1 cellular context compared by ENCODE assay signal in the genomic region with DNA sequence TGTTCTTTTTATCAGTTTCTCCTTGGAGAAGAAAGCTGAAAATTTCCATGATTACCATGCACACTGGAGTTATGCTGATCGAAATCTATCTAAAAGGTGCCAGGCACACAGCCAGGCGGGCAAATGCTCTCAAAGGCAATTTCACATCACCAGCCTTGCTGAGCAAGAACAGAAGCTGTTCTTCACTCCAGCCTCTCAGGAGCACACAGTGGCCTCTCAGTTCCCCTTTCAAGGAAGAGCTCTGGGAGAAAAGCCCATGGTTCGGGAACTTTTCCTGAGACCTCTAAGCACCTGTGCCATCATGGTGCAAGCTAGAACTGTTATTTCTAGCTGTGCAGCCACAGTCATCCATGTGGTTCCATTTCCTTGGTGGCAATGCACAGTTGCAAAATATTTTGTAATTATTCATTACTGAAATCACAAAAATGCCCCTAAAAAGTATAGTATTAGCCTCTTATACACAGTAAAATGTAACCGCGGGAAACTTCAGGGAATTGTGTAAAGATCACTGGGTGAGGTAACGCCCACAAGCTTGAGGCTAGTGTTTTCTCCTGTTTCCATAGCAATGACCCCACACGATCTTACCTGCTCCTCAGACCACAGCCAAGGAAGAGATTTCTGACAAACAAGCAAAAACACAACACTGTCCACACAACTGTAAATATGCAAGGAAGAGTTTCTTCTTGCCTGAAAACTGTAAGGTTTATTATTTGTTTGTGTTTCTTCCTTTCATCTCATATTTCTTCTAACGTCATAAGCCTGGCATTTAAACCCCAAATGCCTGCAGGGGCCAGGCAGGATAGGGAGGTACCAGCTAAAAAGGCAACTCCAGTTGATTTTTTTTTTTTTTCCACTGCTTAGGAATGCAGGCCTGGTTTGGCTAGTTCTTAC.
TF ChIP-seq lines count a peak whose summit lies in the region.

No MANE protein-coding gene starts in this region.

TF ChIP-seq in HEK293, 187 proteins besides CTCF, POLR2A, EP300 and RAD21 (continued from another document):
- 0 out of 2 replicates have a peak, but pooled peaks have one; percentile 31 for TF ChIP-seq ZNF394 (tag by site-specific recombination; IDR thresholded peaks at IDR 0.05; ENCODE audit: borderline replicate concordance)
- TF ChIP-seq, protein P1, sequence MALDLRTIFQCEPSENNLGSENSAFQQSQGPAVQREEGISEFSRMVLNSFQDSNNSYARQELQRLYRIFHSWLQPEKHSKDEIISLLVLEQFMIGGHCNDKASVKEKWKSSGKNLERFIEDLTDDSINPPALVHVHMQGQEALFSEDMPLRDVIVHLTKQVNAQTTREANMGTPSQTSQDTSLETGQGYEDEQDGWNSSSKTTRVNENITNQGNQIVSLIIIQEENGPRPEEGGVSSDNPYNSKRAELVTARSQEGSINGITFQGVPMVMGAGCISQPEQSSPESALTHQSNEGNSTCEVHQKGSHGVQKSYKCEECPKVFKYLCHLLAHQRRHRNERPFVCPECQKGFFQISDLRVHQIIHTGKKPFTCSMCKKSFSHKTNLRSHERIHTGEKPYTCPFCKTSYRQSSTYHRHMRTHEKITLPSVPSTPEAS (tag by site-specific recombination; IDR thresholded peaks at IDR 0.05): no peak
- no peak for TF ChIP-seq ZNF670 (tag by site-specific recombination; IDR thresholded peaks at IDR 0.05; ENCODE audit: low read depth)
- TF ChIP-seq ZNF48 (tag by site-specific recombination; IDR thresholded peaks at IDR 0.05): no peak
- TF ChIP-seq, protein P2, sequence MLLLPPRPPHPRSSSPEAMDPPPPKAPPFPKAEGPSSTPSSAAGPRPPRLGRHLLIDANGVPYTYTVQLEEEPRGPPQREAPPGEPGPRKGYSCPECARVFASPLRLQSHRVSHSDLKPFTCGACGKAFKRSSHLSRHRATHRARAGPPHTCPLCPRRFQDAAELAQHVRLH (tag by site-specific recombination; IDR thresholded peaks at IDR 0.05): no peak; the same call in 1 of the 2 replicates
- TF ChIP-seq GLIS2 (tag by site-specific recombination; IDR thresholded peaks at IDR 0.05): peak; percentile 48
- no peak for TF ChIP-seq ZNF23 (tag by site-specific recombination; IDR thresholded peaks at IDR 0.05; ENCODE audit: borderline replicate concordance)
- TF ChIP-seq REPIN1 (tag by site-specific recombination; IDR thresholded peaks at IDR 0.05; ENCODE audit: low read depth): no peak
- no peak for TF ChIP-seq SALL2 (tag by site-specific recombination; IDR thresholded peaks at IDR 0.05; ENCODE audit: borderline replicate concordance)
- TF ChIP-seq KLF9 (tag by site-specific recombination; IDR thresholded peaks at IDR 0.05; ENCODE audit: low read depth): peak; percentile 52; the same call in 1 of the 2 replicates
- peak; percentile 86 for TF ChIP-seq SP7 (tag by site-specific recombination; IDR thresholded peaks at IDR 0.05)
- TF ChIP-seq BCL11B (tag by site-specific recombination; IDR thresholded peaks at IDR 0.05; ENCODE audit: low read depth): no peak
- peak; percentile 54; the same call in 1 of the 2 replicates for TF ChIP-seq ZNF843 (tag by site-specific recombination; IDR thresholded peaks at IDR 0.05)
- no peak for TF ChIP-seq ZSCAN16 (tag by site-specific recombination; IDR thresholded peaks at IDR 0.05)
- TF ChIP-seq ZNF600 (tag by site-specific recombination; IDR thresholded peaks at IDR 0.05): peak; percentile 42
- TF ChIP-seq, protein P3, sequence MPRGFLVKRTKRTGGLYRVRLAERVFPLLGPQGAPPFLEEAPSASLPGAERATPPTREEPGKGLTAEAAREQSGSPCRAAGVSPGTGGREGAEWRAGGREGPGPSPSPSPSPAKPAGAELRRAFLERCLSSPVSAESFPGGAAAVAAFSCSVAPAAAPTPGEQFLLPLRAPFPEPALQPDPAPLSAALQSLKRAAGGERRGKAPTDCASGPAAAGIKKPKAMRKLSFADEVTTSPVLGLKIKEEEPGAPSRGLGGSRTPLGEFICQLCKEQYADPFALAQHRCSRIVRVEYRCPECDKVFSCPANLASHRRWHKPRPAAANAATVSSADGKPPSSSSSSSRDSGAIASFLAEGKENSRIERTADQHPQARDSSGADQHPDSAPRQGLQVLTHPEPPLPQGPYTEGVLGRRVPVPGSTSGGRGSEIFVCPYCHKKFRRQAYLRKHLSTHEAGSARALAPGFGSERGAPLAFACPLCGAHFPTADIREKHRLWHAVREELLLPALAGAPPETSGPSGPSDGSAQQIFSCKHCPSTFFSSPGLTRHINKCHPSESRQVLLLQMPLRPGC (tag by site-specific recombination; IDR thresholded peaks at IDR 0.05): peak; percentile 78
- no peak for TF ChIP-seq ZNF610 (tag by site-specific recombination; IDR thresholded peaks at IDR 0.05; ENCODE audit: borderline replicate concordance)
- TF ChIP-seq, protein P4, sequence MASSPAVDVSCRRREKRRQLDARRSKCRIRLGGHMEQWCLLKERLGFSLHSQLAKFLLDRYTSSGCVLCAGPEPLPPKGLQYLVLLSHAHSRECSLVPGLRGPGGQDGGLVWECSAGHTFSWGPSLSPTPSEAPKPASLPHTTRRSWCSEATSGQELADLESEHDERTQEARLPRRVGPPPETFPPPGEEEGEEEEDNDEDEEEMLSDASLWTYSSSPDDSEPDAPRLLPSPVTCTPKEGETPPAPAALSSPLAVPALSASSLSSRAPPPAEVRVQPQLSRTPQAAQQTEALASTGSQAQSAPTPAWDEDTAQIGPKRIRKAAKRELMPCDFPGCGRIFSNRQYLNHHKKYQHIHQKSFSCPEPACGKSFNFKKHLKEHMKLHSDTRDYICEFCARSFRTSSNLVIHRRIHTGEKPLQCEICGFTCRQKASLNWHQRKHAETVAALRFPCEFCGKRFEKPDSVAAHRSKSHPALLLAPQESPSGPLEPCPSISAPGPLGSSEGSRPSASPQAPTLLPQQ (tag by site-specific recombination; IDR thresholded peaks at IDR 0.05): peak; percentile 71; the same call in 1 of the 2 replicates
- TF ChIP-seq MEIS1 (CRISPR knock-in tag; IDR thresholded peaks at IDR 0.05; ENCODE audit: borderline replicate concordance): no peak
- TF ChIP-seq, protein P5, sequence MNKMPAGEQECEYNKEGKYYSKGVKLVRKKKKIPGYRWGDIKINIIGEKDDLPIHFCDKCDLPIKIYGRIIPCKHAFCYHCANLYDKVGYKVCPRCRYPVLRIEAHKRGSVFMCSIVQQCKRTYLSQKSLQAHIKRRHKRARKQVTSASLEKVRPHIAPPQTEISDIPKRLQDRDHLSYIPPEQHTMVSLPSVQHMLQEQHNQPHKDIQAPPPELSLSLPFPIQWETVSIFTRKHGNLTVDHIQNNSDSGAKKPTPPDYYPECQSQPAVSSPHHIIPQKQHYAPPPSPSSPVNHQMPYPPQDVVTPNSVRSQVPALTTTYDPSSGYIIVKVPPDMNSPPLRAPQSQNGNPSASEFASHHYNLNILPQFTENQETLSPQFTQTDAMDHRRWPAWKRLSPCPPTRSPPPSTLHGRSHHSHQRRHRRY (tag by site-specific recombination; IDR thresholded peaks at IDR 0.05): no peak
- TF ChIP-seq KLF7 (tag by site-specific recombination; IDR thresholded peaks at IDR 0.05; ENCODE audit: borderline replicate concordance): no peak
- TF ChIP-seq, protein P6, sequence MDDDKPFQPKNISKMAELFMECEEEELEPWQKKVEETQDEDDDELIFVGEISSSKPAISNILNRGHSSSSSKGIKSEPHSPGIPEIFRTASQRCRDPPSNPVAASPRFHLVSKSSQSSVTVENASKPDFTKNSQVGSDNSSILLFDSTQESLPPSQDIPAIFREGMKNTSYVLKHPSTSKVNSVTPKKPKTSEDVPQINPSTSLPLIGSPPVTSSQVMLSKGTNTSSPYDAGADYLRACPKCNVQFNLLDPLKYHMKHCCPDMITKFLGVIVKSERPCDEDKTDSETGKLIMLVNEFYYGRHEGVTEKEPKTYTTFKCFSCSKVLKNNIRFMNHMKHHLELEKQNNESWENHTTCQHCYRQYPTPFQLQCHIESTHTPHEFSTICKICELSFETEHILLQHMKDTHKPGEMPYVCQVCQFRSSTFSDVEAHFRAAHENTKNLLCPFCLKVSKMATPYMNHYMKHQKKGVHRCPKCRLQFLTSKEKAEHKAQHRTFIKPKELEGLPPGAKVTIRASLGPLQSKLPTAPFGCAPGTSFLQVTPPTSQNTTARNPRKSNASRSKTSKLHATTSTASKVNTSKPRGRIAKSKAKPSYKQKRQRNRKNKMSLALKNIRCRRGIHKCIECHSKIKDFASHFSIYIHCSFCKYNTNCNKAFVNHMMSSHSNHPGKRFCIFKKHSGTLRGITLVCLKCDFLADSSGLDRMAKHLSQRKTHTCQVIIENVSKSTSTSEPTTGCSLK (tag by site-specific recombination; IDR thresholded peaks at IDR 0.05): no peak
- peak; percentile 50 for TF ChIP-seq ZBTB17 (tag by site-specific recombination; IDR thresholded peaks at IDR 0.05)
- TF ChIP-seq ZSCAN23 (tag by site-specific recombination; IDR thresholded peaks at IDR 0.05): no peak
- no peak for TF ChIP-seq ZNF514 (tag by site-specific recombination; IDR thresholded peaks at IDR 0.05)
- TF ChIP-seq, protein P7, sequence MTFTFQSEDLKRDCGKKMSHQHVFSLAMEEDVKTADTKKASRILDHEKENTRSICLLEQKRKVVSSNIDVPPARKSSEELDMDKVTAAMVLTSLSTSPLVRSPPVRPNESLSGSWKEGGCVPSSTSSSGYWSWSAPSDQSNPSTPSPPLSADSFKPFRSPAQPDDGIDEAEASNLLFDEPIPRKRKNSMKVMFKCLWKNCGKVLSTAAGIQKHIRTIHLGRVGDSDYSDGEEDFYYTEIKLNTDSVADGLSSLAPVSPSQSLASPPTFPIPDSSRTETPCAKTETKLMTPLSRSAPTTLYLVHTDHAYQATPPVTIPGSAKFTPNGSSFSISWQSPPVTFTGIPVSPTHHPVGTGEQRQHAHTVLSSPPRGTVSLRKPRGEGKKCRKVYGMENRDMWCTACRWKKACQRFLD (tag by site-specific recombination; IDR thresholded peaks at IDR 0.05): no peak
- TF ChIP-seq ZNF792 (tag by site-specific recombination; IDR thresholded peaks at IDR 0.05): no peak
- TF ChIP-seq ZNF37A (tag by site-specific recombination; IDR thresholded peaks at IDR 0.05): no peak
TF ChIP-seq in HEK293: peak in this region for 39.
